In the genomic region with DNA sequence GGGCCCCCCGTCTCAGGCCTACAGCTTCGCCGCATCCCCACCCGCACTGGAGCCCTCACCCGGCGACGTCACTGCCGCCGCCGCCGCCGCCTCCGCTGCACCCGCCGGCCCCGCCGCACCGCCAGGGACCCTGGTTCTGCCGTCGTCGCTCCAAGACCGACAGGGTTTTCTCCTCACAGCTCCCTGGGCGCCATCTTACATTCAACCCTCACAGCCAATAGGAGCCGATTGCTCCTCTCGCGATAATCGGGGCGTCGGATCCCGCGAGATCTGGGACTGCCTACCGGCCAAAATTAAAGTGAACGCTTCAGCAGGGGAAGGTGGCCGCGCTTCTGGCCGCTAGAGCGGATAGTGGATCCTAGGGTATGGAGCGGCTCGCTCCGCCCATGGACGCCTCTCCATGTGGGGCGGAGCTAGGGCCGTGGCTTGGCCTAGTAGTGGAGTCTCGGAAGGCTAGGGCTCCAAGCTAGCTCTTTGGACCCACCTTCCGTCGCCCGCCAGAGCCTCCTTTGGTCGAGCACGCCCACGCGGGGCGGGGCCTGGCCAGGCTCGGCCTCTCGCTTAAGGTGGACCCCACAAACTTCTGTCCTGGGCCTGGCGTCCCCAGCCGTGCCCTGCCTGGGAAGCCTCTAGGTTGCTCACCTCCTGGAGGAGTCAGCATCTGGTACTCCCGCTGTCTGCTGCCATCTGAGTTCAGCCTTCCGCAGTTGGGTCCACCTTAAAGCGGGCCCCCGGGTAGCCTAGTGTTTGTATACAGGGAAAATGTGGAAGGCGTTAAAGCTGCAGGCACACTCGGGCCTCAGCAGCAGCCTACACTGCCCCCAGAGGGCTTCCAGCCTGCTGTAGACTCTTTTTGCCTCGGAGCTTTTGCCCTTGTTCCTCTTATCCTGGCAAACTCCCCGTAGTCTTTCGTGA, we compare ENCODE assay signal across 1 cellular context.
A peak's percentile ranks its signal among the peaks of the same experiment; 100 is the strongest.
TF ChIP-seq lines count a peak whose summit lies in the region.

A gene with protein sequence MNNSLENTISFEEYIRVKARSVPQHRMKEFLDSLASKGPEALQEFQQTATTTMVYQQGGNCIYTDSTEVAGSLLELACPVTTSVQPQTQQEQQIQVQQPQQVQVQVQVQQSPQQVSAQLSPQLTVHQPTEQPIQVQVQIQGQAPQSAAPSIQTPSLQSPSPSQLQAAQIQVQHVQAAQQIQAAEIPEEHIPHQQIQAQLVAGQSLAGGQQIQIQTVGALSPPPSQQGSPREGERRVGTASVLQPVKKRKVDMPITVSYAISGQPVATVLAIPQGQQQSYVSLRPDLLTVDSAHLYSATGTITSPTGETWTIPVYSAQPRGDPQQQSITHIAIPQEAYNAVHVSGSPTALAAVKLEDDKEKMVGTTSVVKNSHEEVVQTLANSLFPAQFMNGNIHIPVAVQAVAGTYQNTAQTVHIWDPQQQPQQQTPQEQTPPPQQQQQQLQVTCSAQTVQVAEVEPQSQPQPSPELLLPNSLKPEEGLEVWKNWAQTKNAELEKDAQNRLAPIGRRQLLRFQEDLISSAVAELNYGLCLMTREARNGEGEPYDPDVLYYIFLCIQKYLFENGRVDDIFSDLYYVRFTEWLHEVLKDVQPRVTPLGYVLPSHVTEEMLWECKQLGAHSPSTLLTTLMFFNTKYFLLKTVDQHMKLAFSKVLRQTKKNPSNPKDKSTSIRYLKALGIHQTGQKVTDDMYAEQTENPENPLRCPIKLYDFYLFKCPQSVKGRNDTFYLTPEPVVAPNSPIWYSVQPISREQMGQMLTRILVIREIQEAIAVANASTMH (minus strand): TSS at position 219 of the 915 bp plus-strand sequence. CDS start 17,054 bp downstream, outside the sequence.

TF ChIP-seq in HepG2, 621 proteins besides CTCF, POLR2A, EP300 and RAD21 (continued from another document and continues in another):
- TF ChIP-seq, protein P1, sequence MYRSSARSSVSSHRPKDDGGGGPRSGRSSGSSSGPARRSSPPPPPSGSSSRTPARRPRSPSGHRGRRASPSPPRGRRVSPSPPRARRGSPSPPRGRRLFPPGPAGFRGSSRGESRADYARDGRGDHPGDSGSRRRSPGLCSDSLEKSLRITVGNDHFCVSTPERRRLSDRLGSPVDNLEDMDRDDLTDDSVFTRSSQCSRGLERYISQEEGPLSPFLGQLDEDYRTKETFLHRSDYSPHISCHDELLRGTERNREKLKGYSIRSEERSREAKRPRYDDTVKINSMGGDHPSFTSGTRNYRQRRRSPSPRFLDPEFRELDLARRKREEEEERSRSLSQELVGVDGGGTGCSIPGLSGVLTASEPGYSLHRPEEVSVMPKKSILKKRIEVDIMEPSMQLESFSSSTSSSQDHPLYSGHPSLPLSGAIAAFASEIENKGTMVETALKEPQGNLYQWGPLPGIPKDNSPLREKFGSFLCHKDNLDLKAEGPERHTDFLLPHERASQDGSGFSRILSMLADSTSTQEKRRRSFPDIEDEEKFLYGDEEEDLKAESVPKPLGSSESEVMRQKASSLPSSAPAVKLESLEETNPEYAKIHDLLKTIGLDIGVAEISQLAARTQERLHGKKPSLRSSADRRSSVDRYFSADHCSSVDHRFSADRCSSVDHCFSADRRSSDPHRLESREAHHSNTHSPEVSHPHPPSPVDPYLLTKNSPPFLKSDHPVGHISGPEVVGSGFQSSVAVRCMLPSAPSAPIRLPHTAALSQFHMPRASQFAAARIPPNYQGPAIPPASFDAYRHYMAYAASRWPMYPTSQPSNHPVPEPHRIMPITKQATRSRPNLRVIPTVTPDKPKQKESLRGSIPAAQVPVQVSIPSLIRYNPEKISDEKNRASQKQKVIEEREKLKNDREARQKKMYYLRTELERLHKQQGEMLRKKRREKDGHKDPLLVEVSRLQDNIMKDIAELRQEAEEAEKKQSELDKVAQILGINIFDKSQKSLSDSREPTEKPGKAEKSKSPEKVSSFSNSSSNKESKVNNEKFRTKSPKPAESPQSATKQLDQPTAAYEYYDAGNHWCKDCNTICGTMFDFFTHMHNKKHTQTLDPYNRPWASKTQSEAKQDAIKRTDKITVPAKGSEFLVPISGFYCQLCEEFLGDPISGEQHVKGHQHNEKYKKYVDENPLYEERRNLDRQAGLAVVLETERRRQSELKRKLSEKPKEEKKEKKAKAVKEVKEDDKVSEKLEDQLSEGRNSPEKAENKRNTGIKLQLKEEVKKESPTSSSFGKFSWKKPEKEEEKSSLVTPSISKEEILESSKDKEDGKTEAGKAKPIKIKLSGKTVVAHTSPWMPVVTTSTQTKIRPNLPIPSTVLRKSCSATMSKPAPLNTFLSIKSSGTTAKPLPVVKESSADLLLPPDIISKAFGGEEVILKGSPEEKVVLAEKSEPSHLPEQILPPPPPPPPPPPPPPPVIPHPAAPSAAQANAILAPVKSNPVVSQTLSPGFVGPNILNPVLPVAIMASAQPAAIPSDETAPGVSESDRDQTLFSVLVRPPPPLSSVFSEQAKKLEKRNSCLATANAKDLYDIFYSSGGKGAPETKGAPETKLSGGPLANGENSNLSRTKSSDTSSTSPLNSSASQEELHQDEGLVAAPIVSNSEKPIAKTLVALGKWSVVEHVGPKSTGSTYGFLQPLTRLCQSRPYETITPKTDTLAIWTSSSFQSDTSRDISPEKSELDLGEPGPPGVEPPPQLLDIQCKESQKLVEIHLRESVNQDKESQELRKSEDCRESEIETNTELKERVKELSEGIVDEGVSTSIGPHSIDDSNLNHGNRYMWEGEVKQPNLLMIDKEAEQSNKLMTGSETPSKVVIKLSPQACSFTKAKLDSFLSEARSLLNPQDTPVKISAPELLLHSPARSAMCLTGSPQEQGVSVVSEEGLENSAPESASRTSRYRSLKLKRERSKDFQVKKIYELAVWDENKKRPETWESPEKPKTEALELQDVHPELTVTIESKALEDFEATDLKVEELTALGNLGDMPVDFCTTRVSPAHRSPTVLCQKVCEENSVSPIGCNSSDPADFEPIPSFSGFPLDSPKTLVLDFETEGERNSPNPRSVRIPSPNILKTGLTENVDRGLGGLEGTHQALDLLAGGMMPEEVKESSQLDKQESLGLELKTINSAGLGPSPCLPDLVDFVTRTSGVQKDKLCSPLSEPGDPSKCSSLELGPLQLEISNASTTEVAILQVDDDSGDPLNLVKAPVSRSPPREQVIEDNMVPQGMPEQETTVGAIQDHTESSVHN (CRISPR knock-in tag; IDR thresholded peaks at IDR 0.05): no peak
- TF ChIP-seq ZNF329 (CRISPR knock-in tag; IDR thresholded peaks at IDR 0.05; ENCODE audit: low read depth) (no peak), ZNF772 (CRISPR knock-in tag; IDR thresholded peaks at IDR 0.05) (peak; percentile 85), ZNF768 (CRISPR knock-in tag; IDR thresholded peaks at IDR 0.05) (0 out of 2 replicates have a peak, but pooled peaks have one; percentile 17), FLYWCH1 (CRISPR knock-in tag; IDR thresholded peaks at IDR 0.05) (no peak), ZNF614 (CRISPR knock-in tag; IDR thresholded peaks at IDR 0.05; ENCODE audit: borderline replicate concordance) (no peak; the same call in 1 of the 2 replicates), ZSCAN22 (CRISPR knock-in tag; IDR thresholded peaks at IDR 0.05) (0 out of 2 replicates have a peak, but pooled peaks have one; percentile 31), ZNF777 (CRISPR knock-in tag; IDR thresholded peaks at IDR 0.05) (no peak; the same call in 1 of the 2 replicates), TBX2 (CRISPR knock-in tag; IDR thresholded peaks at IDR 0.05; ENCODE audit: borderline replicate concordance) (peak; percentile 74), ZNF460 (CRISPR knock-in tag; IDR thresholded peaks at IDR 0.05; ENCODE audit: borderline replicate concordance) (no peak; the same call in 1 of the 2 replicates), FOXA1 (IDR thresholded peaks at IDR 0.05) (no peak), FOXA1 (CRISPR knock-in tag; IDR thresholded peaks at IDR 0.05) (peak; percentile 72), MZF1 (CRISPR knock-in tag; IDR thresholded peaks at IDR 0.05; ENCODE audit: borderline replicate concordance) (no peak), TOE1 (CRISPR knock-in tag; IDR thresholded peaks at IDR 0.05) (no peak), ZNF205 (CRISPR knock-in tag; IDR thresholded peaks at IDR 0.05) (0 out of 2 replicates have a peak, but pooled peaks have one; percentile 61), HCFC1 (IDR thresholded peaks at IDR 0.05; ENCODE audit: low read depth, low read length) (peak; percentile 58), ZNF44 (CRISPR knock-in tag; IDR thresholded peaks at IDR 0.05) (peak; percentile 83; the same call in 1 of the 2 replicates)
- TF ChIP-seq, protein P2, sequence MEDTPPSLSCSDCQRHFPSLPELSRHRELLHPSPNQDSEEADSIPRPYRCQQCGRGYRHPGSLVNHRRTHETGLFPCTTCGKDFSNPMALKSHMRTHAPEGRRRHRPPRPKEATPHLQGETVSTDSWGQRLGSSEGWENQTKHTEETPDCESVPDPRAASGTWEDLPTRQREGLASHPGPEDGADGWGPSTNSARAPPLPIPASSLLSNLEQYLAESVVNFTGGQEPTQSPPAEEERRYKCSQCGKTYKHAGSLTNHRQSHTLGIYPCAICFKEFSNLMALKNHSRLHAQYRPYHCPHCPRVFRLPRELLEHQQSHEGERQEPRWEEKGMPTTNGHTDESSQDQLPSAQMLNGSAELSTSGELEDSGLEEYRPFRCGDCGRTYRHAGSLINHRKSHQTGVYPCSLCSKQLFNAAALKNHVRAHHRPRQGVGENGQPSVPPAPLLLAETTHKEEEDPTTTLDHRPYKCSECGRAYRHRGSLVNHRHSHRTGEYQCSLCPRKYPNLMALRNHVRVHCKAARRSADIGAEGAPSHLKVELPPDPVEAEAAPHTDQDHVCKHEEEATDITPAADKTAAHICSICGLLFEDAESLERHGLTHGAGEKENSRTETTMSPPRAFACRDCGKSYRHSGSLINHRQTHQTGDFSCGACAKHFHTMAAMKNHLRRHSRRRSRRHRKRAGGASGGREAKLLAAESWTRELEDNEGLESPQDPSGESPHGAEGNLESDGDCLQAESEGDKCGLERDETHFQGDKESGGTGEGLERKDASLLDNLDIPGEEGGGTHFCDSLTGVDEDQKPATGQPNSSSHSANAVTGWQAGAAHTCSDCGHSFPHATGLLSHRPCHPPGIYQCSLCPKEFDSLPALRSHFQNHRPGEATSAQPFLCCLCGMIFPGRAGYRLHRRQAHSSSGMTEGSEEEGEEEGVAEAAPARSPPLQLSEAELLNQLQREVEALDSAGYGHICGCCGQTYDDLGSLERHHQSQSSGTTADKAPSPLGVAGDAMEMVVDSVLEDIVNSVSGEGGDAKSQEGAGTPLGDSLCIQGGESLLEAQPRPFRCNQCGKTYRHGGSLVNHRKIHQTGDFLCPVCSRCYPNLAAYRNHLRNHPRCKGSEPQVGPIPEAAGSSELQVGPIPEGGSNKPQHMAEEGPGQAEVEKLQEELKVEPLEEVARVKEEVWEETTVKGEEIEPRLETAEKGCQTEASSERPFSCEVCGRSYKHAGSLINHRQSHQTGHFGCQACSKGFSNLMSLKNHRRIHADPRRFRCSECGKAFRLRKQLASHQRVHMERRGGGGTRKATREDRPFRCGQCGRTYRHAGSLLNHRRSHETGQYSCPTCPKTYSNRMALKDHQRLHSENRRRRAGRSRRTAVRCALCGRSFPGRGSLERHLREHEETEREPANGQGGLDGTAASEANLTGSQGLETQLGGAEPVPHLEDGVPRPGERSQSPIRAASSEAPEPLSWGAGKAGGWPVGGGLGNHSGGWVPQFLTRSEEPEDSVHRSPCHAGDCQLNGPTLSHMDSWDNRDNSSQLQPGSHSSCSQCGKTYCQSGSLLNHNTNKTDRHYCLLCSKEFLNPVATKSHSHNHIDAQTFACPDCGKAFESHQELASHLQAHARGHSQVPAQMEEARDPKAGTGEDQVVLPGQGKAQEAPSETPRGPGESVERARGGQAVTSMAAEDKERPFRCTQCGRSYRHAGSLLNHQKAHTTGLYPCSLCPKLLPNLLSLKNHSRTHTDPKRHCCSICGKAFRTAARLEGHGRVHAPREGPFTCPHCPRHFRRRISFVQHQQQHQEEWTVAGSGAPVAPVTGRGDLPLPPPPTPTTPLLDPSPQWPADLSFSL (CRISPR knock-in tag; IDR thresholded peaks at IDR 0.05): no peak
- TF ChIP-seq, protein P3, sequence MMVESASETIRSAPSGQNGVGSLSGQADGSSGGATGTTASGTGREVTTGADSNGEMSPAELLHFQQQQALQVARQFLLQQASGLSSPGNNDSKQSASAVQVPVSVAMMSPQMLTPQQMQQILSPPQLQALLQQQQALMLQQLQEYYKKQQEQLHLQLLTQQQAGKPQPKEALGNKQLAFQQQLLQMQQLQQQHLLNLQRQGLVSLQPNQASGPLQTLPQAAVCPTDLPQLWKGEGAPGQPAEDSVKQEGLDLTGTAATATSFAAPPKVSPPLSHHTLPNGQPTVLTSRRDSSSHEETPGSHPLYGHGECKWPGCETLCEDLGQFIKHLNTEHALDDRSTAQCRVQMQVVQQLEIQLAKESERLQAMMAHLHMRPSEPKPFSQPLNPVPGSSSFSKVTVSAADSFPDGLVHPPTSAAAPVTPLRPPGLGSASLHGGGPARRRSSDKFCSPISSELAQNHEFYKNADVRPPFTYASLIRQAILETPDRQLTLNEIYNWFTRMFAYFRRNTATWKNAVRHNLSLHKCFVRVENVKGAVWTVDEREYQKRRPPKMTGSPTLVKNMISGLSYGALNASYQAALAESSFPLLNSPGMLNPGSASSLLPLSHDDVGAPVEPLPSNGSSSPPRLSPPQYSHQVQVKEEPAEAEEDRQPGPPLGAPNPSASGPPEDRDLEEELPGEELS (CRISPR knock-in tag; IDR thresholded peaks at IDR 0.05): peak; percentile 63
- TF ChIP-seq, protein P4, sequence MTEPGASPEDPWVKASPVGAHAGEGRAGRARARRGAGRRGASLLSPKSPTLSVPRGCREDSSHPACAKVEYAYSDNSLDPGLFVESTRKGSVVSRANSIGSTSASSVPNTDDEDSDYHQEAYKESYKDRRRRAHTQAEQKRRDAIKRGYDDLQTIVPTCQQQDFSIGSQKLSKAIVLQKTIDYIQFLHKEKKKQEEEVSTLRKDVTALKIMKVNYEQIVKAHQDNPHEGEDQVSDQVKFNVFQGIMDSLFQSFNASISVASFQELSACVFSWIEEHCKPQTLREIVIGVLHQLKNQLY (CRISPR knock-in tag; IDR thresholded peaks at IDR 0.05): no peak; the same call in 1 of the 2 replicates
- TF ChIP-seq, protein P5, sequence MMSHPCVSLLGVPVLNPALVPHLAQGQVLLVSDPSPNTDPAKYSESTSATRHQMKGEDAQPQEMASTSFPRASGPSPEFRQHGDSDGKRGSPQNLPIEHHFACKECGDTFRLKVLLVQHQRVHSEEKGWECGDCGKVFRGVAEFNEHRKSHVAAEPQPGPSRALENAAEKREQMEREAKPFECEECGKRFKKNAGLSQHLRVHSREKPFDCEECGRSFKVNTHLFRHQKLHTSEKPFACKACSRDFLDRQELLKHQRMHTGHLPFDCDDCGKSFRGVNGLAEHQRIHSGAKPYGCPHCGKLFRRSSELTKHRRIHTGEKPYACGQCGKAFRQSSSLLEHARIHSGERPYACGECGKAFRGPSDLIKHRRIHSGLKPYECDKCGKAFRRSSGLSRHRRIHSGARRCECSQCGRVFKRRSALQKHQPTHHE (CRISPR knock-in tag; IDR thresholded peaks at IDR 0.05; ENCODE audit: borderline replicate concordance): 0 out of 2 replicates have a peak, but pooled peaks have one; percentile 57
- TF ChIP-seq, protein P6, sequence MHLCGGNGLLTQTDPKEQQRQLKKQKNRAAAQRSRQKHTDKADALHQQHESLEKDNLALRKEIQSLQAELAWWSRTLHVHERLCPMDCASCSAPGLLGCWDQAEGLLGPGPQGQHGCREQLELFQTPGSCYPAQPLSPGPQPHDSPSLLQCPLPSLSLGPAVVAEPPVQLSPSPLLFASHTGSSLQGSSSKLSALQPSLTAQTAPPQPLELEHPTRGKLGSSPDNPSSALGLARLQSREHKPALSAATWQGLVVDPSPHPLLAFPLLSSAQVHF (CRISPR knock-in tag; IDR thresholded peaks at IDR 0.05): no peak
- TF ChIP-seq, protein P7, sequence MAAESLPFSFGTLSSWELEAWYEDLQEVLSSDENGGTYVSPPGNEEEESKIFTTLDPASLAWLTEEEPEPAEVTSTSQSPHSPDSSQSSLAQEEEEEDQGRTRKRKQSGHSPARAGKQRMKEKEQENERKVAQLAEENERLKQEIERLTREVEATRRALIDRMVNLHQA (CRISPR knock-in tag; IDR thresholded peaks at IDR 0.05): 0 out of 2 replicates have a peak, but pooled peaks have one; percentile 60
- TF ChIP-seq, protein P8, sequence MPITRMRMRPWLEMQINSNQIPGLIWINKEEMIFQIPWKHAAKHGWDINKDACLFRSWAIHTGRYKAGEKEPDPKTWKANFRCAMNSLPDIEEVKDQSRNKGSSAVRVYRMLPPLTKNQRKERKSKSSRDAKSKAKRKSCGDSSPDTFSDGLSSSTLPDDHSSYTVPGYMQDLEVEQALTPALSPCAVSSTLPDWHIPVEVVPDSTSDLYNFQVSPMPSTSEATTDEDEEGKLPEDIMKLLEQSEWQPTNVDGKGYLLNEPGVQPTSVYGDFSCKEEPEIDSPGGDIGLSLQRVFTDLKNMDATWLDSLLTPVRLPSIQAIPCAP (CRISPR knock-in tag; IDR thresholded peaks at IDR 0.05; ENCODE audit: low read depth): no peak
